41 cellular contexts compared by ENCODE assay signal in the genomic region with DNA sequence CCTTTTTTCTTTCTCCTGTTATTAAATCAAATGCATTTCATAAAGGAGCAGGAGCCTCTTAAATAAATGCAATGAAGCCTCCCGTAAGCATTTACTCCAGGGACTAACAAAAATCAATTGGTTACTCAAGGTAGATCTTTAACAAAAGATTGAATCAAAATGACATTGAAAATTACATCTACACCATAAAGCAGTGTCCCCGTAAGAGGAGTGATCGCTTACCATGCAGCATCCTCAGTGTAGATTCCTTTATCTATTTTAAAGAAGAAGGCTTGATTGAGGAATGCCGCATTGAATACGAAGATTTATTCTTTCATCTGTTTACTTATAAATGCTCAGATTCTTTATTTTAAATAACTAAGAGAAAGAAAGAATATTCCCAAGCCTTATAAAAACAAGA. TPM values are rescaled to one million over a fixed set of nuclear protein-coding genes. Genes with fewer than 3 reads are reported as not detected.
"Had no signal": no experiment of that assay in that cellular context is flagged by ENCODE, and none has a peak within 500 bp of the region (broad histone marks: within the 10 kb centered on the region; RNA-seq: fewer than 3 reads in every experiment).

No MANE protein-coding gene starts in this region.

- H3K27me3 Mint-ChIP-seq: activated naive CD4-positive, alpha-beta T cell treated with anti-CD3 and anti-CD28 coated beads, Interleukin-2, amount 10 ng/mL, durations not matched to agents 7 days and 5 days; activated naive CD4-positive, alpha-beta T cell treated with anti-CD3 and anti-CD28 coated beads, Interleukin-2, amount 50 U/mL, for 24 hours; activated naive CD8-positive, alpha-beta T cell; activated naive CD8-positive, alpha-beta T cell treated with anti-CD3 and anti-CD28 coated beads for 36 hours; activated naive CD8-positive, alpha-beta T cell treated with anti-CD3 and anti-CD28 coated beads, Interleukin-2, amount 10 ng/mL, durations not matched to agents 7 days and 5 days; activated naive CD8-positive, alpha-beta T cell treated with anti-CD3 and anti-CD28 coated beads, Interleukin-2, amount 50 U/mL, for 24 hours; activated T-cell treated with anti-CD3 and anti-CD28 coated beads, Interleukin-2, amount 50 U/mL, for 24 hours; brain; central memory CD8-positive, alpha-beta T cell had no signal

- H3K9me3 ChIP-seq: adrenal gland, ascending aorta, body of pancreas, breast epithelium had no signal

- H3K36me3 Mint-ChIP-seq: activated naive CD4-positive, alpha-beta T cell treated with anti-CD3 and anti-CD28 coated beads, Interleukin-2, amount 10 ng/mL, durations not matched to agents 7 days and 5 days; activated naive CD4-positive, alpha-beta T cell treated with anti-CD3 and anti-CD28 coated beads, Interleukin-2, amount 50 U/mL, for 24 hours; activated naive CD4-positive, alpha-beta T cell treated with anti-CD3 and anti-CD28 coated beads, Interleukin-2, amount 50 U/mL, for 72 hours; activated naive CD8-positive, alpha-beta T cell; activated naive CD8-positive, alpha-beta T cell treated with anti-CD3 and anti-CD28 coated beads for 36 hours; activated naive CD8-positive, alpha-beta T cell treated with anti-CD3 and anti-CD28 coated beads, Interleukin-2, amount 10 ng/mL, durations not matched to agents 7 days and 5 days had no signal

- ATAC-seq: activated naive CD4-positive, alpha-beta T cell treated with anti-CD3 and anti-CD28 coated beads, Interleukin-2, amount 50 U/mL, for 72 hours; activated naive CD8-positive, alpha-beta T cell treated with anti-CD3 and anti-CD28 coated beads, Interleukin-2, amount 50 U/mL, for 24 hours; activated T-cell treated with anti-CD3 and anti-CD28 coated beads, Interleukin-2, amount 50 U/mL, for 4 hours; activated T-cell treated with anti-CD3 and anti-CD28 coated beads, Interleukin-2, amount 50 U/mL, for 72 hours; activated T-helper 17 cell treated with anti-CD3 and anti-CD28 coated beads, Interleukin-2, amount 50 U/mL, for 72 hours; body of pancreas had no signal

- H3K4me1 ChIP-seq: adrenal gland, ascending aorta, body of pancreas, breast epithelium had no signal

- H3K36me3 ChIP-seq: adrenal gland, ascending aorta, brain microvascular endothelial cell, breast epithelium, cardiac muscle cell had no signal

- H3K4me1 Mint-ChIP-seq: activated naive CD4-positive, alpha-beta T cell treated with anti-CD3 and anti-CD28 coated beads, Interleukin-2, amount 10 ng/mL, durations not matched to agents 7 days and 5 days; activated naive CD4-positive, alpha-beta T cell treated with anti-CD3 and anti-CD28 coated beads, Interleukin-2, amount 50 U/mL, for 24 hours; activated naive CD8-positive, alpha-beta T cell treated with anti-CD3 and anti-CD28 coated beads for 36 hours; activated naive CD8-positive, alpha-beta T cell treated with anti-CD3 and anti-CD28 coated beads, Interleukin-2, amount 10 ng/mL, durations not matched to agents 7 days and 5 days; activated naive CD8-positive, alpha-beta T cell treated with anti-CD3 and anti-CD28 coated beads, Interleukin-2, amount 50 U/mL, for 24 hours; activated T-helper 17 cell treated with anti-CD3 and anti-CD28 coated beads, Interleukin-2, amount 50 U/mL, for 72 hours; central memory CD8-positive, alpha-beta T cell had no signal

- H3K4me3 ChIP-seq: adrenal gland, ascending aorta, body of pancreas, breast epithelium, cardiac muscle cell had no signal

- DNase-seq: activated effector memory CD4-positive, alpha-beta T cell treated with anti-CD3 and anti-CD28 coated beads, Interleukin-2, amount 50 U/mL, for 16 hours; activated effector memory CD4-positive, alpha-beta T cell treated with Interleukin-2 at 50 U/mL for 16 hours; activated gamma-delta T cell; activated gamma-delta T cell treated with Interleukin-2 at 50 U/mL for 16 hours; activated naive CD4-positive, alpha-beta T cell; activated naive CD4-positive, alpha-beta T cell treated with anti-CD3 and anti-CD28 coated beads for 36 hours; activated naive CD4-positive, alpha-beta T cell treated with anti-CD3 and anti-CD28 coated beads, Interleukin-2, amount 10 ng/mL, durations not matched to agents 7 days and 5 days; activated naive CD4-positive, alpha-beta T cell treated with anti-CD3 and anti-CD28 coated beads, Interleukin-2, amount 50 U/mL, for 16 hours; activated naive CD4-positive, alpha-beta T cell treated with Interleukin-2 at 50 U/mL for 16 hours; activated naive CD8-positive, alpha-beta T cell treated with anti-CD3 and anti-CD28 coated beads for 36 hours; activated naive CD8-positive, alpha-beta T cell treated with anti-CD3 and anti-CD28 coated beads, Interleukin-2, amount 10 ng/mL, durations not matched to agents 7 days and 5 days; activated naive CD8-positive, alpha-beta T cell treated with anti-CD3 and anti-CD28 coated beads, Interleukin-2, amount 50 U/mL, for 24 hours; activated T-cell treated with anti-CD3 and anti-CD28 coated beads, Interleukin-2, amount 50 U/mL, for 1 hour; activated T-cell treated with anti-CD3 and anti-CD28 coated beads, Interleukin-2, amount 50 U/mL, for 24 hours; activated T-cell treated with anti-CD3 and anti-CD28 coated beads, Interleukin-2, amount 50 U/mL, for 4 hours; activated T-cell treated with anti-CD3 and anti-CD28 coated beads, Interleukin-2, amount 50 U/mL, for 48 hours; activated T-cell treated with anti-CD3 and anti-CD28 coated beads, Interleukin-2, amount 50 U/mL, for 72 hours; adrenal gland; amniotic stem cell; amygdala; anterior cingulate cortex; aorta; body of pancreas; brain microvascular endothelial cell; central memory CD4-positive, alpha-beta T cell; cerebellar nuclear complex had no signal

- H3K27me3 ChIP-seq: adrenal gland, ascending aorta, body of pancreas, brain microvascular endothelial cell, breast epithelium, cardiac muscle cell had no signal

- H3K9me3 Mint-ChIP-seq: activated naive CD4-positive, alpha-beta T cell treated with anti-CD3 and anti-CD28 coated beads, Interleukin-2, amount 10 ng/mL, durations not matched to agents 7 days and 5 days; activated naive CD4-positive, alpha-beta T cell treated with anti-CD3 and anti-CD28 coated beads, Interleukin-2, amount 50 U/mL, for 24 hours; activated naive CD8-positive, alpha-beta T cell treated with anti-CD3 and anti-CD28 coated beads for 36 hours; activated naive CD8-positive, alpha-beta T cell treated with anti-CD3 and anti-CD28 coated beads, Interleukin-2, amount 50 U/mL, for 24 hours; activated T-cell treated with anti-CD3 and anti-CD28 coated beads, Interleukin-2, amount 50 U/mL, for 24 hours; activated T-cell treated with anti-CD3 and anti-CD28 coated beads, Interleukin-2, amount 50 U/mL, for 4 hours; activated T-helper 2 cell treated with anti-CD3 and anti-CD28 coated beads, Interferon-gamma antibody, Interleukin-2, Interleukin-4, amounts not matched to agents 10 μg/mL and 5 μg/mL and 100 μg/mL, durations not matched to agents 14 hours and 24 hours and 36 hours had no signal

- H3K27ac Mint-ChIP-seq: activated naive CD4-positive, alpha-beta T cell treated with anti-CD3 and anti-CD28 coated beads for 36 hours; activated naive CD4-positive, alpha-beta T cell treated with anti-CD3 and anti-CD28 coated beads, Interleukin-2, amount 10 ng/mL, durations not matched to agents 7 days and 5 days; activated naive CD4-positive, alpha-beta T cell treated with anti-CD3 and anti-CD28 coated beads, Interleukin-2, amount 50 U/mL, for 24 hours; activated naive CD4-positive, alpha-beta T cell treated with anti-CD3 and anti-CD28 coated beads, Interleukin-2, amount 50 U/mL, for 72 hours; activated naive CD8-positive, alpha-beta T cell; activated naive CD8-positive, alpha-beta T cell treated with anti-CD3 and anti-CD28 coated beads for 36 hours; activated naive CD8-positive, alpha-beta T cell treated with anti-CD3 and anti-CD28 coated beads, Interleukin-2, amount 10 ng/mL, durations not matched to agents 7 days and 5 days; activated naive CD8-positive, alpha-beta T cell treated with anti-CD3 and anti-CD28 coated beads, Interleukin-2, amount 50 U/mL, for 24 hours; activated T-cell treated with anti-CD3 and anti-CD28 coated beads, Interleukin-2, amount 50 U/mL, for 24 hours; activated T-cell treated with anti-CD3 and anti-CD28 coated beads, Interleukin-2, amount 50 U/mL, for 72 hours; activated T-helper 1 cell treated with anti-CD3 and anti-CD28 coated beads, Interleukin-12 subunit alpha, Interleukin-12 subunit beta, Interleukin-2, Interleukin-4 antibody, amounts not matched to agents 30 ng/mL and 10 ng/mL and 1 ng/mL, durations not matched to agents 14 hours and 24 hours and 36 hours; activated T-helper 17 cell treated with anti-CD3 and anti-CD28 coated beads, Interleukin-2, amount 50 U/mL, for 72 hours; activated T-helper 2 cell treated with anti-CD3 and anti-CD28 coated beads, Interferon-gamma antibody, Interleukin-2, Interleukin-4, amounts not matched to agents 10 μg/mL and 5 μg/mL and 100 μg/mL, durations not matched to agents 14 hours and 24 hours and 36 hours had no signal

- H3K27ac ChIP-seq: adrenal gland, ascending aorta, body of pancreas, brain microvascular endothelial cell, breast epithelium, cardiac muscle cell had no signal

- H3K4me3 Mint-ChIP-seq: activated naive CD4-positive, alpha-beta T cell treated with anti-CD3 and anti-CD28 coated beads for 36 hours; activated naive CD4-positive, alpha-beta T cell treated with anti-CD3 and anti-CD28 coated beads, Interleukin-2, amount 10 ng/mL, durations not matched to agents 7 days and 5 days; activated naive CD4-positive, alpha-beta T cell treated with anti-CD3 and anti-CD28 coated beads, Interleukin-2, amount 50 U/mL, for 24 hours; activated naive CD8-positive, alpha-beta T cell; activated naive CD8-positive, alpha-beta T cell treated with anti-CD3 and anti-CD28 coated beads for 36 hours; activated naive CD8-positive, alpha-beta T cell treated with anti-CD3 and anti-CD28 coated beads, Interleukin-2, amount 10 ng/mL, durations not matched to agents 7 days and 5 days; activated naive CD8-positive, alpha-beta T cell treated with anti-CD3 and anti-CD28 coated beads, Interleukin-2, amount 50 U/mL, for 24 hours; activated T-cell treated with anti-CD3 and anti-CD28 coated beads, Interleukin-2, amount 50 U/mL, for 24 hours; activated T-cell treated with anti-CD3 and anti-CD28 coated beads, Interleukin-2, amount 50 U/mL, for 4 hours; activated T-cell treated with anti-CD3 and anti-CD28 coated beads, Interleukin-2, amount 50 U/mL, for 72 hours; activated T-helper 1 cell treated with anti-CD3 and anti-CD28 coated beads, Interleukin-12 subunit alpha, Interleukin-12 subunit beta, Interleukin-2, Interleukin-4 antibody, amounts not matched to agents 30 ng/mL and 10 ng/mL and 1 ng/mL, durations not matched to agents 14 hours and 24 hours and 36 hours; activated T-helper 17 cell treated with anti-CD3 and anti-CD28 coated beads, Interleukin-2, amount 50 U/mL, for 72 hours; brain; central memory CD8-positive, alpha-beta T cell had no signal

RNA-seq across cellular contexts. Expression of a gene that starts 54.9 kb away (rescaled TPM):
- total RNA-seq: activated naive CD4-positive, alpha-beta T cell treated with anti-CD3 and anti-CD28 coated beads for 36 hours; activated naive CD4-positive, alpha-beta T cell treated with anti-CD3 and anti-CD28 coated beads, Interleukin-2, amount 50 U/mL, for 72 hours; activated naive CD8-positive, alpha-beta T cell treated with anti-CD3 and anti-CD28 coated beads for 36 hours; activated naive CD8-positive, alpha-beta T cell treated with anti-CD3 and anti-CD28 coated beads, Interleukin-2, amount 10 ng/mL, durations not matched to agents 7 days and 5 days; activated T-cell treated with anti-CD3 and anti-CD28 coated beads, Interleukin-2, amount 50 U/mL, for 4 hours; activated T-cell treated with anti-CD3 and anti-CD28 coated beads, Interleukin-2, amount 50 U/mL, for 72 hours; activated T-helper 1 cell treated with anti-CD3 and anti-CD28 coated beads, Interleukin-12 subunit alpha, Interleukin-12 subunit beta, Interleukin-2, Interleukin-4 antibody, amounts not matched to agents 30 ng/mL and 10 ng/mL and 1 ng/mL, durations not matched to agents 14 hours and 24 hours and 36 hours; activated T-helper 17 cell treated with anti-CD3 and anti-CD28 coated beads, Interleukin-2, amount 50 U/mL, for 72 hours; activated T-helper 2 cell treated with anti-CD3 and anti-CD28 coated beads, Interferon-gamma antibody, Interleukin-2, Interleukin-4, amounts not matched to agents 10 μg/mL and 5 μg/mL and 100 μg/mL, durations not matched to agents 14 hours and 24 hours and 36 hours; aorta; ascending aorta; astrocyte; bronchial epithelial cell; cardiac septum; chondrocyte had no signal
- polyA plus RNA-seq: aorta had no signal
